Comparison of ENCODE assay signal across 8 cellular contexts in the genomic region with DNA sequence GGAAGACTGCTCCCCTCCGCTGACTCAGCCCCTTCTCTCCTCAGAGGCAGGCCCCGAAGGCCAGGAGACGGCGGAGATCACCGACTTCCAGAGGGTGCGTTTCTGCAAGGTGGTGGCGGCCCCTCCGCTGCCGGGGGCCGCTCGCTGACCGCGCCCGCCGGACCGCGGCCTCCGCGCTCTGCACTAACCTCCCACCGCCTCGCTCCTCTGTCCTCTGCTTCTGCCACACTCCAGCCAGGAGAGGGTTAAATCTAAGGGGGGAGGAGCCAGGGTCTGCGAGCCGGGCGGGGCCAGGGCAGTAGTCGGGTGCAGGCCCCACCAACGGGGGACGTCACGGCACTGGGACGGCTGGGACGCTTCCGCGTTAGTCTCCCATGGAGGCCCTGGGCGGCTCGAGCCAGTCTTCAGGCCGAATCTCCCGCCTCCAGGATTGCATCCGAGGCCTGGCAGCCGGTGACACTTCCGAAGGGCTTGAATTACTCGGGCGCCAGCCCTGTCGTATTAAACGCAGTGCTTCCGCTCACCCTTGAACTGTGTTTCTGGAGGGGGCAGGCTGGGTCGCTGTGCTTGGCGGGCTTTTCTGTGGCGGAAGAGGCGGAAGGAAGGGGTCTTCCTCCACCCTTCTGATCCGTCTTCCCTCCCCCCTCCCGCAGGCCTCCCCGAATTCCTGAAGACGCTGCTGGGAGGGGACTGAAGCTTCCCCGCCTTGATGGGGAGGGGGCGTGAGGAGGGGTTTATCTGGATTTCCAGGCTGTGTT. TPM values are rescaled to one million over a fixed set of nuclear protein-coding genes. Genes with fewer than 3 reads are reported as not detected.
A peak's percentile ranks its signal among the peaks of the same experiment; 100 is the strongest.
DNase-seq lines count a peak whose midpoint lies in the region; ATAC-seq and TF ChIP-seq lines count a peak whose summit lies in the region.

No MANE protein-coding gene starts in this region.

- ATAC-seq in GM18873 (IDR thresholded peaks at IDR 0.05; ENCODE audit: low FRiP score, unreplicated experiment) (peak; percentile 45), HG03135 (IDR thresholded peaks at IDR 0.05; ENCODE audit: unreplicated experiment) (peak; percentile 58)

- peak overlapping the region; percentile 76 for H3K4me3 ChIP-seq in AG04450 (ENCODE audit: low read depth, low read length)

- CTCF ChIA-PET in AG04450 (lab: Charles Lee), result interaction anchor here (0.6 to 1.1 kb wide), 3 partner anchors 12 to 1320 kb away, joined by 3 to 6 read pairs (median 4); no protein-coding TSS in a partner anchor

- POLR2A ChIA-PET in AG04450 (lab: Yijun Ruan, JAX), result interaction anchor here (0.6 to 2.9 kb wide), 7 partner anchors 9 to 86 kb away, joined by 3 to 24 read pairs (median 5); partner anchors contain the start of gene CCDC9

- no peak for TF ChIP-seq CTCF in AG04450 (IDR thresholded peaks at IDR 0.05; ENCODE audit: low read depth, low read length)

- H3K27ac ChIP-seq in AG04450 (ENCODE audit: low read depth, low read length) (peak overlapping the region; percentile 97), layer of hippocampus (ENCODE audit: low read depth, low read length) (peak overlapping the region; percentile 98)

- DNase-seq in AG04450 (ENCODE audit: low read depth, low spot score) (peak; percentile 77), NCI-H446 treated with DMSO at 0.1 percent for 48 hours (lab: John Stamatoyannopoulos, UW) (peak; percentile 46), cerebellum (ENCODE audit: low spot score) (peak; percentile 95)
- DNase-seq in activated CD4-positive, alpha-beta T cell treated with anti-CD3 and anti-CD28 coated beads for 24 hours (ENCODE audit: low read depth in 2 of 2), result peak; percentile 86 to 88
- peak; percentile 78 to 79 for DNase-seq in stimulated activated CD4-positive, alpha-beta T cell treated with anti-CD3 and anti-CD28 coated beads, Interleukin-1b, Interleukin-23, amount 100 ng/mL, for 1 hour (ENCODE audit: low read depth in 2 of 2)

- H3K9me3 ChIP-seq in AG04450 (ENCODE audit: control insufficient read depth, insufficient read depth, low read length), result no peaks in the 10 kb centered on the region; the same call in 1 of the 2 replicates

- no peaks in the 10 kb centered on the region for H3K27me3 ChIP-seq in AG04450 (ENCODE audit: control insufficient read depth, insufficient read depth, low read length)
- no peaks in the 10 kb centered on the region for H3K27me3 ChIP-seq in layer of hippocampus (ENCODE audit: control insufficient read depth, insufficient read depth, low read length)

RNA-seq across cellular contexts. Expression of gene INAFM1, which starts 1.2 kb away (rescaled TPM):
- polyA plus RNA-seq in AG04450 (2011; rRNA removed), result 2.4 and 5.0 TPM in 2 replicates
- 1.0 and 1.3 TPM in 2 replicates for polyA minus RNA-seq in AG04450 (2011; rRNA and poly(A)+ RNA removed)
- 3.0 TPM for total RNA-seq in cerebellum

RNA-seq across cellular contexts. Expression of gene CCDC9, which starts 17.2 kb away (rescaled TPM):
- 5.0 and 6.6 TPM in 2 replicates for polyA plus RNA-seq in AG04450 (2011; rRNA removed)
- polyA minus RNA-seq in AG04450 (2011; rRNA and poly(A)+ RNA removed), result 4.7 and 9.3 TPM in 2 replicates
- 6.4 TPM for total RNA-seq in cerebellum

RNA-seq across cellular contexts. Expression of gene C5AR1, which starts 36.2 kb away (rescaled TPM):
- polyA plus RNA-seq in AG04450 (2011; rRNA removed), result 0.50 and 0.53 TPM in 2 replicates
- polyA minus RNA-seq in AG04450 (2011; rRNA and poly(A)+ RNA removed), result 0.41 and 0.70 TPM in 2 replicates
- total RNA-seq in cerebellum, result 0.54 TPM

RNA-seq across cellular contexts. Expression of gene BBC3, which starts 42.5 kb away (rescaled TPM):
- polyA plus RNA-seq in AG04450 (2011; rRNA removed), result 3.6 and 4.4 TPM in 2 replicates
- 3.6 and 4.5 TPM in 2 replicates for polyA minus RNA-seq in AG04450 (2011; rRNA and poly(A)+ RNA removed)
- total RNA-seq in cerebellum, result 2.2 TPM

RNA-seq across cellular contexts. Expression of gene C5AR2, which starts 58.5 kb away (rescaled TPM):
- not detected in 2 replicates for polyA plus RNA-seq in AG04450 (2011; rRNA removed)
- not detected in 2 replicates for polyA minus RNA-seq in AG04450 (2011; rRNA and poly(A)+ RNA removed)
- 0.18 TPM for total RNA-seq in cerebellum

Comparison
In these comparisons a context has a peak if more than half of its experiments do, and no peak if none do; other contexts are left out.
1. Peak in every context shown above with its lines: DNase-seq, ATAC-seq, H3K4me3 ChIP-seq and H3K27ac ChIP-seq.